Comparison of ENCODE assay signal across 1 cellular context in genomic region chr6:69816569-69816968, GRCh38.
TF ChIP-seq lines count a peak whose summit lies in the region.

No MANE protein-coding gene starts in this region.

TF ChIP-seq in WTC11, 78 proteins besides CTCF, POLR2A, EP300 and RAD21 (continued from another document):
- TF ChIP-seq ZNF281 (CRISPR knock-in tag; IDR thresholded peaks at IDR 0.05): no peak
- TF ChIP-seq SMAD4 (CRISPR knock-in tag; IDR thresholded peaks at IDR 0.05): no peak
